ENCODE assay signal across 9 cellular contexts in genomic region chr6:138520463-138520862, GRCh38. TPM values are rescaled to one million over a fixed set of nuclear protein-coding genes. Genes with fewer than 3 reads are reported as not detected.
A peak's percentile ranks its signal among the peaks of the same experiment; 100 is the strongest.
DNase-seq lines count a peak whose midpoint lies in the region; ATAC-seq and TF ChIP-seq lines count a peak whose summit lies in the region.
"Had no signal": no experiment of that assay in that cellular context is flagged by ENCODE, and none has a peak within 500 bp of the region (broad histone marks: within the 10 kb centered on the region; RNA-seq: fewer than 3 reads in every experiment).

No MANE protein-coding gene starts in this region.

- intact Hi-C loops in lower lobe of right lung (cut with DNase I) = no loop called here

- H3K9me3 ChIP-seq in lower lobe of right lung = no peaks in the 10 kb centered on the region

- no peak for ATAC-seq in lower lobe of right lung

- DNase-seq in CD1c-positive myeloid dendritic cell (ENCODE audit: extremely low spot score) (peak; percentile 29), Kasumi-1 (lab: John Stamatoyannopoulos, UW) (peak; percentile 40 to 62), brain microvascular endothelial cell (no peak), lower lobe of right lung (no peak), activated T-cell treated with anti-CD3 and anti-CD28 coated beads for 4 hours (no peak), mesenteric fat pad (ENCODE audit: low spot score) (no peak), GM13976 (ENCODE audit: low spot score) (no peak)
- DNase-seq in activated CD4-positive, alpha-beta memory T cell treated with anti-CD3 and anti-CD28 coated beads, Interleukin-2, amount 10 ng/mL, durations not matched to agents 7 days and 5 days = no peak
- DNase-seq: stimulated activated CD4-positive, alpha-beta T cell treated with anti-CD3 and anti-CD28 coated beads, Interleukin-4, amount 100 ng/mL, for 1 hour had no signal

- POLR2A ChIA-PET in activated CD4-positive, alpha-beta memory T cell treated with anti-CD3 and anti-CD28 coated beads, Interleukin-2, amount 10 ng/mL, durations not matched to agents 7 days and 5 days (lab: Charles Lee) = interaction anchor here (0.7 to 1.0 kb wide), 2 partner anchors 20 to 426 kb away, joined by 3 read pairs; no protein-coding TSS in a partner anchor

- CTCF ChIA-PET in activated CD4-positive, alpha-beta memory T cell treated with anti-CD3 and anti-CD28 coated beads, Interleukin-2, amount 10 ng/mL, durations not matched to agents 7 days and 5 days (lab: Charles Lee) = interaction anchor here (0.6 to 7.3 kb wide), 10 partner anchors 12 to 405 kb away, joined by 3 to 74 read pairs (median 4); no protein-coding TSS in a partner anchor

- no peak overlapping the region for H3K27ac Mint-ChIP-seq in activated CD4-positive, alpha-beta memory T cell treated with anti-CD3 and anti-CD28 coated beads, Interleukin-2, amount 10 ng/mL, durations not matched to agents 7 days and 5 days

- peaks cover 18% of the 10 kb centered on the region for H3K4me1 Mint-ChIP-seq in activated CD4-positive, alpha-beta memory T cell treated with anti-CD3 and anti-CD28 coated beads, Interleukin-2, amount 10 ng/mL, durations not matched to agents 7 days and 5 days

- H3K9me3 Mint-ChIP-seq in activated CD4-positive, alpha-beta memory T cell treated with anti-CD3 and anti-CD28 coated beads, Interleukin-2, amount 10 ng/mL, durations not matched to agents 7 days and 5 days = no peaks in the 10 kb centered on the region

- no peaks in the 10 kb centered on the region for H3K27me3 ChIP-seq in brain microvascular endothelial cell (replicated peaks)
- H3K27me3 ChIP-seq in lower lobe of right lung (ENCODE audit: low read depth) = no peaks in the 10 kb centered on the region

- peak; percentile 30 for TF ChIP-seq CTCF in brain microvascular endothelial cell (IDR thresholded peaks at IDR 0.05; ENCODE audit: low read depth, low read length, missing control alignments)
- TF ChIP-seq CTCF in lower lobe of right lung (IDR thresholded peaks at IDR 0.05) = peak; percentile 31
- no peak for TF ChIP-seq CTCF in GM13976 (IDR thresholded peaks at IDR 0.05; ENCODE audit: borderline replicate concordance, control extremely low read depth, extremely low read depth, insufficient read depth, missing control alignments)

- in situ Hi-C loops in brain microvascular endothelial cell (cut with HindIII; ENCODE audit: low pct_ligation_motif_present, low sequenced_read_pairs) = no loop called here
- in situ Hi-C loops in GM13976 (cut with MboI; ENCODE audit: low sequenced_read_pairs, unreplicated experiment) = no loop called here

- H3K4me1 ChIP-seq in lower lobe of right lung = peaks cover 13% of the 10 kb centered on the region

- H3K4me3 Mint-ChIP-seq in activated CD4-positive, alpha-beta memory T cell treated with anti-CD3 and anti-CD28 coated beads, Interleukin-2, amount 10 ng/mL, durations not matched to agents 7 days and 5 days = no peak overlapping the region

- H3K36me3 ChIP-seq in brain microvascular endothelial cell (replicated peaks) (no peaks in the 10 kb centered on the region), lower lobe of right lung (no peaks in the 10 kb centered on the region)

- H3K27ac ChIP-seq in brain microvascular endothelial cell (no peak overlapping the region), lower lobe of right lung (no peak overlapping the region)

- H3K27me3 Mint-ChIP-seq in activated CD4-positive, alpha-beta memory T cell treated with anti-CD3 and anti-CD28 coated beads, Interleukin-2, amount 10 ng/mL, durations not matched to agents 7 days and 5 days = peaks cover 4% of the 10 kb centered on the region

- H3K4me3 ChIP-seq in brain microvascular endothelial cell (ENCODE audit: low read depth, low read length) (no peak overlapping the region), lower lobe of right lung (no peak overlapping the region)

- H3K36me3 Mint-ChIP-seq in activated CD4-positive, alpha-beta memory T cell treated with anti-CD3 and anti-CD28 coated beads, Interleukin-2, amount 10 ng/mL, durations not matched to agents 7 days and 5 days (ENCODE audit: low read depth) = no peaks in the 10 kb centered on the region

RNA-seq across cellular contexts. Expression of gene NHSL1, which starts 21.2 kb away (rescaled TPM):
- total RNA-seq in lower lobe of right lung = 63.7 TPM
- total RNA-seq in activated CD4-positive, alpha-beta memory T cell treated with anti-CD3 and anti-CD28 coated beads, Interleukin-2, amount 10 ng/mL, durations not matched to agents 7 days and 5 days = 1 to 10 TPM; 1.0 to 1.4 TPM
- total RNA-seq in mesenteric fat pad = 11.9 TPM

Comparison
In these comparisons a context has a peak if more than half of its experiments do, and no peak if none do; other contexts are left out.
1. DNase-seq: peak in CD1c-positive myeloid dendritic cell (single experiment) and Kasumi-1 (2 of 2); none in brain microvascular endothelial cell (single experiment), lower lobe of right lung (single experiment), activated T-cell treated with anti-CD3 and anti-CD28 coated beads for 4 hours (single experiment), activated CD4-positive, alpha-beta memory T cell treated with anti-CD3 and anti-CD28 coated beads, Interleukin-2, amount 10 ng/mL, durations not matched to agents 7 days and 5 days (single experiment), mesenteric fat pad (single experiment) and GM13976 (single experiment).